10 cellular contexts compared by ENCODE assay signal in genomic region chr16:67240506-67240905, GRCh38. TPM values are rescaled to one million over a fixed set of nuclear protein-coding genes. Genes with fewer than 3 reads are reported as not detected.
DNase-seq lines count a peak whose midpoint lies in the region; ATAC-seq and TF ChIP-seq lines count a peak whose summit lies in the region.
"Had no signal": no experiment of that assay in that cellular context is flagged by ENCODE, and none has a peak within 500 bp of the region (broad histone marks: within the 10 kb centered on the region; RNA-seq: fewer than 3 reads in every experiment).

No MANE protein-coding gene starts in this region.

- no peak overlapping the region for H3K4me3 Mint-ChIP-seq in activated T-helper 17 cell treated with anti-CD3 and anti-CD28 coated beads, Interleukin-2, amount 50 U/mL, for 72 hours

- H3K4me1 ChIP-seq in suprapubic skin = peaks cover 53% of the 10 kb centered on the region

- peaks cover 81% of the 10 kb centered on the region for H3K36me3 Mint-ChIP-seq in activated T-helper 17 cell treated with anti-CD3 and anti-CD28 coated beads, Interleukin-2, amount 50 U/mL, for 72 hours (ENCODE audit: low read depth)

- no peak overlapping the region for H3K27ac Mint-ChIP-seq in activated T-helper 17 cell treated with anti-CD3 and anti-CD28 coated beads, Interleukin-2, amount 50 U/mL, for 72 hours
- H3K27ac Mint-ChIP-seq: progenitor cell of endocrine pancreas had no signal

- H3K9me3 Mint-ChIP-seq in activated T-helper 17 cell treated with anti-CD3 and anti-CD28 coated beads, Interleukin-2, amount 50 U/mL, for 72 hours = no peaks in the 10 kb centered on the region
- H3K9me3 Mint-ChIP-seq: brain had no signal

- TF ChIP-seq EP300 in suprapubic skin (IDR thresholded peaks at IDR 0.05) = no peak

- no peak for TF ChIP-seq CTCF in suprapubic skin (IDR thresholded peaks at IDR 0.05)

- ATAC-seq in activated T-helper 17 cell treated with anti-CD3 and anti-CD28 coated beads, Interleukin-2, amount 50 U/mL, for 72 hours (replicated peaks) = no peak

- no peaks in the 10 kb centered on the region for H3K27me3 ChIP-seq in suprapubic skin

- DNase-seq in HK-2 (ENCODE audit: unreplicated experiment) (peak; percentile 61), astrocyte of the hippocampus (ENCODE audit: low read depth, low spot score) (peak; percentile 34), islet precursor cell (peak; percentile 81), suprapubic skin (ENCODE audit: low spot score in 2 of 2) (no peak), activated gamma-delta T cell treated with Interleukin-2 at 50 U/mL for 16 hours (no peak), GOT3 (lab: John Stamatoyannopoulos, UW) (no peak)
- DNase-seq: activated CD4-positive, alpha-beta T cell treated with anti-CD3 and anti-CD28 coated beads, Interleukin-2, amount 50 U/mL, for 4 hours had no signal

- H3K4me3 ChIP-seq in suprapubic skin = no peak overlapping the region

- WGBS in suprapubic skin = 74% methylated on average over 3 of the region's 4 CpGs

- H3K27ac ChIP-seq in suprapubic skin = peak overlapping the region; percentile 76

- no peaks in the 10 kb centered on the region for H3K27me3 Mint-ChIP-seq in activated T-helper 17 cell treated with anti-CD3 and anti-CD28 coated beads, Interleukin-2, amount 50 U/mL, for 72 hours
- H3K27me3 Mint-ChIP-seq: brain, progenitor cell of endocrine pancreas had no signal

- peaks cover 41% of the 10 kb centered on the region for H3K36me3 ChIP-seq in suprapubic skin

- no peaks in the 10 kb centered on the region for H3K9me3 ChIP-seq in suprapubic skin

- TF ChIP-seq POLR2A in suprapubic skin (IDR thresholded peaks at IDR 0.05) = no peak

- H3K4me1 Mint-ChIP-seq in activated T-helper 17 cell treated with anti-CD3 and anti-CD28 coated beads, Interleukin-2, amount 50 U/mL, for 72 hours = peaks cover 29% of the 10 kb centered on the region

RNA-seq across cellular contexts. Expression of gene FHOD1, which starts 6.8 kb away (rescaled TPM):
- 10 to 100 TPM in 3 of 4 donors, 1 to 10 TPM in 1; 7.7 to 28.8 (median 15.3) TPM for total RNA-seq in suprapubic skin
- total RNA-seq in activated T-helper 17 cell treated with anti-CD3 and anti-CD28 coated beads, Interleukin-2, amount 50 U/mL, for 72 hours = 100 to 1,000 TPM; 104 to 145 TPM

RNA-seq across cellular contexts. Expression of gene SLC9A5, which starts 8.3 kb away (rescaled TPM):
- total RNA-seq in suprapubic skin = under 1 TPM; 0.26 to 0.64 (median 0.43) TPM
- total RNA-seq in activated T-helper 17 cell treated with anti-CD3 and anti-CD28 coated beads, Interleukin-2, amount 50 U/mL, for 72 hours = 10 to 100 TPM in 1 of 2 donors, 1 to 10 TPM in 1; 3.5 to 15.7 TPM

RNA-seq across cellular contexts. Expression of gene TMEM208, which starts 13.6 kb away (rescaled TPM):
- total RNA-seq in suprapubic skin = 10 to 100 TPM; 32.8 to 46.8 (median 40.0) TPM
- total RNA-seq in activated T-helper 17 cell treated with anti-CD3 and anti-CD28 coated beads, Interleukin-2, amount 50 U/mL, for 72 hours = 10 to 100 TPM; 31.7 to 39.5 TPM

RNA-seq across cellular contexts. Expression of gene PLEKHG4, which starts 38.8 kb away (rescaled TPM):
- total RNA-seq in suprapubic skin = 10 to 100 TPM; 13.8 to 36.8 (median 26.9) TPM
- 10 to 100 TPM in 1 of 2 donors, 1 to 10 TPM in 1; 6.4 to 29.0 TPM for total RNA-seq in activated T-helper 17 cell treated with anti-CD3 and anti-CD28 coated beads, Interleukin-2, amount 50 U/mL, for 72 hours

RNA-seq across cellular contexts. Expression of gene ELMO3, which starts 41.6 kb away (rescaled TPM):
- 10 to 100 TPM; 48.0 to 77.6 (median 56.7) TPM for total RNA-seq in suprapubic skin
- 1 to 10 TPM; 6.6 to 7.1 TPM for total RNA-seq in activated T-helper 17 cell treated with anti-CD3 and anti-CD28 coated beads, Interleukin-2, amount 50 U/mL, for 72 hours

Comparison
In these comparisons a context has a peak if more than half of its experiments do, and no peak if none do; other contexts are left out.
1. DNase-seq: peak in HK-2 (single experiment), astrocyte of the hippocampus (single experiment) and islet precursor cell (single experiment); none in suprapubic skin (0 of 2), activated gamma-delta T cell treated with Interleukin-2 at 50 U/mL for 16 hours (single experiment) and GOT3 (single experiment).